ENCODE assay signal across 17 cellular contexts in genomic region chr18:46332286-46332801, GRCh38.
"Had no signal": no experiment of that assay in that cellular context is flagged by ENCODE, and none has a peak within 500 bp of the region (broad histone marks: within the 10 kb centered on the region; RNA-seq: fewer than 3 reads in every experiment).

No MANE protein-coding gene starts in this region.

- H3K27ac Mint-ChIP-seq: activated CD8-positive, alpha-beta memory T cell treated with anti-CD3 and anti-CD28 coated beads, Interleukin-2, amount 10 ng/mL, durations not matched to agents 7 days and 5 days; activated naive CD8-positive, alpha-beta T cell; activated T-cell treated with anti-CD3 and anti-CD28 coated beads, Interleukin-2, amount 50 U/mL, for 24 hours; endodermal cell; naive thymus-derived CD8-positive, alpha-beta T cell; stimulated activated memory B cell treated with anti-CD40 and anti-IgM and Interleukin-4, amounts not matched to agents 10 μg/mL and 1 μg/mL and 100 μg/mL, for 72 hours had no signal

- FAIRE-seq: small intestine had no signal

- H3K27ac ChIP-seq: breast epithelium, right atrium auricular region, tibial artery had no signal

- H3K9me3 ChIP-seq: breast epithelium, right atrium auricular region, SK-N-SH, tibial artery had no signal

- H3K9ac ChIP-seq: parathyroid adenoma, SK-N-SH had no signal

- H3K4me3 Mint-ChIP-seq: stimulated activated memory B cell treated with anti-CD40 and anti-IgM and Interleukin-4, amounts not matched to agents 10 μg/mL and 1 μg/mL and 100 μg/mL, for 72 hours had no signal

- H3K27me3 ChIP-seq: breast epithelium, right atrium auricular region had no signal

- H3K4me3 ChIP-seq: lung, tibial artery had no signal

- H3K36me3 Mint-ChIP-seq: activated CD8-positive, alpha-beta memory T cell treated with anti-CD3 and anti-CD28 coated beads, Interleukin-2, amount 10 ng/mL, durations not matched to agents 7 days and 5 days; activated naive CD8-positive, alpha-beta T cell; naive thymus-derived CD8-positive, alpha-beta T cell; stimulated activated memory B cell treated with anti-CD40 and anti-IgM and Interleukin-4, amounts not matched to agents 10 μg/mL and 1 μg/mL and 100 μg/mL, for 72 hours had no signal

- DNase-seq: activated CD4-positive, alpha-beta T cell treated with anti-CD3 and anti-CD28 coated beads for 1 hour; activated CD8-positive, alpha-beta memory T cell treated with anti-CD3 and anti-CD28 coated beads, Interleukin-2, amount 10 ng/mL, durations not matched to agents 7 days and 5 days; activated effector memory CD4-positive, alpha-beta T cell treated with Interleukin-2 at 50 U/mL for 16 hours; activated T-cell treated with anti-CD3 and anti-CD28 coated beads, Interleukin-2, amount 50 U/mL, for 24 hours; left cardiac atrium; naive thymus-derived CD8-positive, alpha-beta T cell; small intestine; T-helper 1 cell had no signal

- H3K9me3 Mint-ChIP-seq: activated T-cell treated with anti-CD3 and anti-CD28 coated beads, Interleukin-2, amount 50 U/mL, for 24 hours; endodermal cell; naive thymus-derived CD8-positive, alpha-beta T cell; stimulated activated memory B cell treated with anti-CD40 and anti-IgM and Interleukin-4, amounts not matched to agents 10 μg/mL and 1 μg/mL and 100 μg/mL, for 72 hours had no signal

- H3K4me1 ChIP-seq: breast epithelium had no signal

- ATAC-seq: naive thymus-derived CD8-positive, alpha-beta T cell; stimulated activated memory B cell treated with anti-CD40 and anti-IgM and Interleukin-4, amounts not matched to agents 10 μg/mL and 1 μg/mL and 100 μg/mL, for 72 hours had no signal

- H3K36me3 ChIP-seq: breast epithelium, right atrium auricular region, tibial artery had no signal
